15 cellular contexts compared by ENCODE assay signal in genomic region chr6:45543298-45544235, GRCh38.
DNase-seq lines count a peak whose midpoint lies in the region; ATAC-seq and TF ChIP-seq lines count a peak whose summit lies in the region.
"Had no signal": no experiment of that assay in that cellular context is flagged by ENCODE, and none has a peak within 500 bp of the region (broad histone marks: within the 10 kb centered on the region; RNA-seq: fewer than 3 reads in every experiment).

No MANE protein-coding gene starts in this region.

- H2AFZ ChIP-seq in SK-N-SH (ENCODE audit: low read depth): no peak overlapping the region
- no peak overlapping the region for H2AFZ ChIP-seq in osteoblast (ENCODE audit: low read length)

- POLR2A ChIA-PET in SK-N-SH (lab: Yijun Ruan, JAX) (no interaction called here), RWPE1 (lab: Yijun Ruan, JAX; ENCODE audit: low non-redundant PET) (no interaction called here)

- H3K27me3 Mint-ChIP-seq in central memory CD8-positive, alpha-beta T cell: no peaks in the 10 kb centered on the region
- no peaks in the 10 kb centered on the region for H3K27me3 Mint-ChIP-seq in activated CD8-positive, alpha-beta memory T cell treated with anti-CD3 and anti-CD28 coated beads, Interleukin-2, amount 10 ng/mL, durations not matched to agents 7 days and 5 days

- H3K36me3 ChIP-seq in SK-N-SH (replicated peaks in 1 of 2; ENCODE audit: control insufficient read depth in 1 of 2, insufficient read depth in 2 of 2, low read length in 1 of 2): peaks cover 0 to 2% of the 10 kb centered on the region in 2 experiments
- H3K36me3 ChIP-seq in osteoblast (ENCODE audit: insufficient read depth, low read length): peaks cover 17% of the 10 kb centered on the region
- H3K36me3 ChIP-seq: thoracic aorta had no signal

- peaks cover 5% of the 10 kb centered on the region for H3K36me3 Mint-ChIP-seq in central memory CD8-positive, alpha-beta T cell (ENCODE audit: insufficient read depth)
- H3K36me3 Mint-ChIP-seq in activated CD8-positive, alpha-beta memory T cell treated with anti-CD3 and anti-CD28 coated beads, Interleukin-2, amount 10 ng/mL, durations not matched to agents 7 days and 5 days: peaks cover 16% of the 10 kb centered on the region

- H4K20me1 ChIP-seq in SK-N-SH (ENCODE audit: insufficient read depth) (no peaks in the 10 kb centered on the region), osteoblast (ENCODE audit: insufficient read depth, low read length) (peaks cover 2% of the 10 kb centered on the region)

- no peak overlapping the region for H3K4me3 ChIP-seq in SK-N-SH (ENCODE audit: low read depth in 2 of 2, low read length in 1 of 2)
- no peak overlapping the region for H3K4me3 ChIP-seq in osteoblast (ENCODE audit: insufficient read depth, low read length)
- H3K4me3 ChIP-seq: left lung, skin epidermis, thoracic aorta had no signal

- no peak for ATAC-seq in SK-N-SH treated with all-trans-retinoic acid at 6 μM for 48 hours
- no peak for ATAC-seq in central memory CD8-positive, alpha-beta T cell (replicated peaks; ENCODE audit: extremely low read depth, poor library complexity, severe bottlenecking)
- no peak for ATAC-seq in activated CD8-positive, alpha-beta memory T cell treated with anti-CD3 and anti-CD28 coated beads, Interleukin-2, amount 10 ng/mL, durations not matched to agents 7 days and 5 days
- ATAC-seq: left lung had no signal

- H3K4me1 Mint-ChIP-seq in central memory CD8-positive, alpha-beta T cell: peaks cover 12% of the 10 kb centered on the region
- H3K4me1 Mint-ChIP-seq in activated CD8-positive, alpha-beta memory T cell treated with anti-CD3 and anti-CD28 coated beads, Interleukin-2, amount 10 ng/mL, durations not matched to agents 7 days and 5 days: peaks cover 17% of the 10 kb centered on the region

- H3K9me2 ChIP-seq in SK-N-SH: no peaks in the 10 kb centered on the region

- CTCF ChIA-PET in SK-N-SH (lab: Yijun Ruan, JAX): no interaction called here
- CTCF ChIA-PET in activated CD8-positive, alpha-beta memory T cell treated with anti-CD3 and anti-CD28 coated beads, Interleukin-2, amount 10 ng/mL, durations not matched to agents 7 days and 5 days (lab: Charles Lee): no interaction called here
- CTCF ChIA-PET in RWPE1 (lab: Yijun Ruan, JAX): interaction anchor here (1.4 kb wide), 1 partner anchor 171 kb away, joined by 4 read pairs; no protein-coding TSS in a partner anchor

- 51% methylated on average over 5 of the region's 5 CpGs for WGBS in SK-N-SH (ENCODE audit: low lambda C conversion rate)

- H3K27me3 ChIP-seq in SK-N-SH (ENCODE audit: insufficient read depth) (no peaks in the 10 kb centered on the region), osteoblast (ENCODE audit: insufficient read depth, low read length) (no peaks in the 10 kb centered on the region)
- H3K27me3 ChIP-seq: left lung had no signal

- H3K27ac ChIP-seq in SK-N-SH (ENCODE audit: low read depth in 2 of 2, low read length in 1 of 2) (no peak overlapping the region), osteoblast (ENCODE audit: low read depth, low read length) (peak overlapping the region; percentile 6), RWPE1 (no peak overlapping the region)
- H3K27ac ChIP-seq: left lung, thoracic aorta had no signal

- H3K27ac Mint-ChIP-seq in central memory CD8-positive, alpha-beta T cell (ENCODE audit: low read depth): peak overlapping the region; percentile 56
- H3K27ac Mint-ChIP-seq in activated CD8-positive, alpha-beta memory T cell treated with anti-CD3 and anti-CD28 coated beads, Interleukin-2, amount 10 ng/mL, durations not matched to agents 7 days and 5 days: no peak overlapping the region

- DNase-seq in SK-N-SH: no peak
- peak; percentile 19 for DNase-seq in MV-4-11 (lab: John Stamatoyannopoulos, UW)
- no peak for DNase-seq in central memory CD8-positive, alpha-beta T cell (ENCODE audit: low spot score in 2 of 2)
- peak; percentile 22 for DNase-seq in osteoblast (ENCODE audit: insufficient read length, low spot score, missing footprints)
- DNase-seq in activated CD8-positive, alpha-beta memory T cell treated with anti-CD3 and anti-CD28 coated beads, Interleukin-2, amount 10 ng/mL, durations not matched to agents 7 days and 5 days: no peak
- no peak for DNase-seq in UCSD-AML1 (lab: John Stamatoyannopoulos, UW; ENCODE audit: unreplicated experiment)
- DNase-seq in RWPE1 (ENCODE audit: low spot score): no peak
- DNase-seq: 8988T, Calu3, left lung, NCI-H2171 had no signal

- H3K4me2 ChIP-seq in SK-N-SH (no peak overlapping the region), osteoblast (ENCODE audit: insufficient read depth, low read length) (peak overlapping the region; percentile 28)

- no peaks in the 10 kb centered on the region for H3K9me3 Mint-ChIP-seq in central memory CD8-positive, alpha-beta T cell
- H3K9me3 Mint-ChIP-seq in activated CD8-positive, alpha-beta memory T cell treated with anti-CD3 and anti-CD28 coated beads, Interleukin-2, amount 10 ng/mL, durations not matched to agents 7 days and 5 days (ENCODE audit: low read depth): no peaks in the 10 kb centered on the region
- H3K9me3 Mint-ChIP-seq: neural crest cell had no signal

- no peaks in the 10 kb centered on the region for H3K9me3 ChIP-seq in SK-N-SH
- no peaks in the 10 kb centered on the region for H3K9me3 ChIP-seq in osteoblast (ENCODE audit: low read depth, low read length)
- H3K9me3 ChIP-seq: left lung, thoracic aorta had no signal

- H3K4me1 ChIP-seq in SK-N-SH (ENCODE audit: control insufficient read depth in 1 of 2, insufficient read depth in 2 of 2, low read depth in 1 of 2, low read length in 1 of 2): peaks cover 0 to 7% of the 10 kb centered on the region in 2 experiments; a peak in 1 of 4 replicates
- peaks cover 23% of the 10 kb centered on the region for H3K4me1 ChIP-seq in osteoblast (ENCODE audit: insufficient read depth, low read length)

- TF ChIP-seq EP300 in SK-N-SH (IDR thresholded peaks at IDR 0.05; ENCODE audit: borderline replicate concordance in 1 of 2, low read depth in 1 of 2, low read length in 1 of 2): no peak

- H3K79me2 ChIP-seq in SK-N-SH (ENCODE audit: insufficient read depth) (no peaks in the 10 kb centered on the region), osteoblast (ENCODE audit: insufficient read depth, low read length) (no peaks in the 10 kb centered on the region)

- no peak overlapping the region for H3K4me3 Mint-ChIP-seq in central memory CD8-positive, alpha-beta T cell
- H3K4me3 Mint-ChIP-seq in activated CD8-positive, alpha-beta memory T cell treated with anti-CD3 and anti-CD28 coated beads, Interleukin-2, amount 10 ng/mL, durations not matched to agents 7 days and 5 days: no peak overlapping the region
- H3K4me3 Mint-ChIP-seq: neural crest cell had no signal

- no peaks in the 10 kb centered on the region for H3F3A ChIP-seq in SK-N-SH (replicated peaks; ENCODE audit: insufficient read depth)

- no peak for TF ChIP-seq RAD21 in SK-N-SH (IDR thresholded peaks at IDR 0.05; ENCODE audit: low read length)

- TF ChIP-seq CTCF in SK-N-SH (IDR thresholded peaks at IDR 0.05): no peak
- TF ChIP-seq CTCF in osteoblast (IDR thresholded peaks at IDR 0.05; ENCODE audit: extremely low read depth, low read depth, low read length): no peak
- no peak for TF ChIP-seq CTCF in RWPE1 (conservative IDR thresholded peaks at IDR 0.05; ENCODE audit: low read depth)

- H3K9ac ChIP-seq in SK-N-SH: no peak overlapping the region

TF ChIP-seq in SK-N-SH, 30 proteins besides CTCF, POLR2A, EP300 and RAD21:
- TF ChIP-seq FOXJ3 (CRISPR knock-in tag; IDR thresholded peaks at IDR 0.05) (no peak), FOSL2 (IDR thresholded peaks at IDR 0.05; ENCODE audit: borderline replicate concordance, low read depth) (peak; percentile 30; the same call in 1 of the 2 replicates), MEF2A (IDR thresholded peaks at IDR 0.05; ENCODE audit: borderline replicate concordance, low read depth) (0 out of 2 replicates have a peak, but pooled peaks have one; percentile 11)

TF ChIP-seq in SK-N-SH treated with all-trans-retinoic acid at 6 μM for 48 hours, 23 proteins besides CTCF, POLR2A, EP300 and RAD21 (continues in another document):
- TF ChIP-seq ZFP3 (CRISPR knock-in tag; IDR thresholded peaks at IDR 0.05) (no peak), RARB (CRISPR knock-in tag; IDR thresholded peaks at IDR 0.05) (no peak), TCF4 (CRISPR knock-in tag; IDR thresholded peaks at IDR 0.05; ENCODE audit: borderline replicate concordance) (no peak), PATZ1 (CRISPR knock-in tag; IDR thresholded peaks at IDR 0.05; ENCODE audit: borderline replicate concordance) (no peak), POU6F1 (CRISPR knock-in tag; IDR thresholded peaks at IDR 0.05; ENCODE audit: borderline replicate concordance, low read depth) (no peak), OSR1 (CRISPR knock-in tag; IDR thresholded peaks at IDR 0.05) (no peak), ZNF8 (CRISPR knock-in tag; IDR thresholded peaks at IDR 0.05) (no peak), ZC3H10 (CRISPR knock-in tag; IDR thresholded peaks at IDR 0.05) (no peak), ARNTL (CRISPR knock-in tag; IDR thresholded peaks at IDR 0.05; ENCODE audit: borderline replicate concordance, low read depth) (no peak), SNAI2 (CRISPR knock-in tag; IDR thresholded peaks at IDR 0.05) (no peak)

Comparison
In these comparisons a context has a peak if more than half of its experiments do, and no peak if none do; other contexts are left out.
1. DNase-seq: peak in MV-4-11 (single experiment) and osteoblast (single experiment); none in SK-N-SH (single experiment), central memory CD8-positive, alpha-beta T cell (0 of 2), activated CD8-positive, alpha-beta memory T cell treated with anti-CD3 and anti-CD28 coated beads, Interleukin-2, amount 10 ng/mL, durations not matched to agents 7 days and 5 days (single experiment), UCSD-AML1 (single experiment) and RWPE1 (single experiment).